ENCODE assay signal across 18 cellular contexts in genomic region chrX:134738986-134739744, GRCh38. TPM values are rescaled to one million over a fixed set of nuclear protein-coding genes. Genes with fewer than 3 reads are reported as not detected.
DNase-seq lines count a peak whose midpoint lies in the region; ATAC-seq, FAIRE-seq and TF ChIP-seq lines count a peak whose summit lies in the region.
"Had no signal": no experiment of that assay in that cellular context is flagged by ENCODE, and none has a peak within 500 bp of the region (broad histone marks: within the 10 kb centered on the region; RNA-seq: fewer than 3 reads in every experiment).

No MANE protein-coding gene starts in this region.

- TF ChIP-seq CTCF in HEK293 (tag by site-specific recombination; IDR thresholded peaks at IDR 0.05) (no peak), K562 (IDR thresholded peaks at IDR 0.05 in 2 of 3, conservative IDR thresholded peaks at IDR 0.05 in 1 of 3; ENCODE audit: insufficient read depth in 2 of 3, low read depth in 1 of 3, low read length in 3 of 3) (no peak), nephron (IDR thresholded peaks at IDR 0.05; ENCODE audit: unreplicated experiment in 3 of 3) (no peak)

- BruUV-seq in K562 (replicated peaks; lab: Mats Ljungman, UMichigan), result no TSS peak

- peaks cover 9% of the 10 kb centered on the region for H3K4me1 ChIP-seq in HEK293 (ENCODE audit: control insufficient read depth, insufficient read depth, low read length)
- H3K4me1 ChIP-seq in K562 (replicated peaks in 1 of 2; ENCODE audit: control insufficient read depth in 2 of 2, insufficient read depth in 2 of 2, low read length in 2 of 2), result peaks cover 0 to 17% of the 10 kb centered on the region in 2 experiments; a peak in 4 of 5 replicates

- POLR2A ChIA-PET in HEK293 (lab: Yijun Ruan, JAX), result no interaction called here
- POLR2A ChIA-PET in K562 (lab: Yijun Ruan, JAX), result no interaction called here

- H3K9me3 ChIP-seq in HEK293 (ENCODE audit: control insufficient read depth, insufficient read depth, low read depth, low read length) (no peaks in the 10 kb centered on the region), K562 (replicated peaks; ENCODE audit: control insufficient read depth, insufficient read depth, low read depth, low read length) (no peaks in the 10 kb centered on the region)
- H3K9me3 ChIP-seq: BE2C, SK-N-SH had no signal

- in situ Hi-C loops in K562 (cut with MboI), result no loop called here

- H3K27ac Mint-ChIP-seq in nephron, result peak overlapping the region; percentile 61 to 98 (median 98)
- H3K27ac Mint-ChIP-seq: CD4-positive, alpha-beta T cell had no signal

- H3K36me3 Mint-ChIP-seq in nephron (ENCODE audit: low read depth), result no peaks in the 10 kb centered on the region

- H3K4me1 Mint-ChIP-seq in nephron, result peaks cover 77% of the 10 kb centered on the region

- H4K20me1 ChIP-seq in K562 (replicated peaks; ENCODE audit: control insufficient read depth, insufficient read depth, low read length), result no peaks in the 10 kb centered on the region

- FAIRE-seq in K562 (lab: Jason Lieb, UNC), result no peak
- FAIRE-seq: GM19239, RCC 7860 had no signal

- H3K27me3 ChIP-seq in K562 (ENCODE audit: control insufficient read depth in 2 of 2, insufficient read depth in 2 of 2, low read length in 2 of 2), result no peaks in the 10 kb centered on the region; a peak in 1 of 5 replicates
- H3K27me3 ChIP-seq: BE2C had no signal

- H3K4me2 ChIP-seq in K562 (ENCODE audit: insufficient read depth, low read length), result no peak overlapping the region
- H3K4me2 ChIP-seq: SK-N-SH had no signal

- CTCF ChIA-PET in HEK293 (lab: Yijun Ruan, JAX), result interaction anchor here (0.6 kb wide), 1 partner anchor 10 kb away, joined by 3 read pairs; no protein-coding TSS in a partner anchor
- CTCF ChIA-PET in K562 (lab: Yijun Ruan, JAX; ENCODE audit: low intra/inter-chr PET ratio), result no interaction called here

- no peak for TF ChIP-seq EP300 in K562 (IDR thresholded peaks at IDR 0.05; ENCODE audit: low read length)

- WGBS in K562 (ENCODE audit: insufficient coverage, low coverage, missing lambda C conversion rate), result 22% methylated on average over 8 of the region's 8 CpGs

- DNase-seq in MV-4-11 (lab: John Stamatoyannopoulos, UW), result peak; percentile 54
- DNase-seq in K562 (ENCODE audit: extremely low read depth in 1 of 4, low spot score in 3 of 4), result no peak
- DNase-seq in sciatic nerve (ENCODE audit: low spot score), result no peak
- DNase-seq in activated naive CD4-positive, alpha-beta T cell treated with anti-CD3 and anti-CD28 coated beads, Interleukin-2, amount 50 U/mL, for 16 hours, result no peak
- DNase-seq in LoVo (ENCODE audit: low spot score), result no peak
- DNase-seq: BE2C; CD4-positive, alpha-beta T cell; NCI-H1930; NCI-H2171 treated with DMSO at 0.1 percent for 48 hours; NCI-H510A; SHP77; SK-N-SH; T-helper 1 cell had no signal

- TF ChIP-seq POLR2A in K562 (conservative IDR thresholded peaks at IDR 0.05), result no peak

- H3K36me3 ChIP-seq in HEK293 (ENCODE audit: control insufficient read depth in 2 of 2, insufficient read depth in 1 of 2, low read length in 2 of 2) (no peaks in the 10 kb centered on the region), K562 (ENCODE audit: control insufficient read depth, insufficient read depth, low read length) (no peaks in the 10 kb centered on the region)
- H3K36me3 ChIP-seq: BE2C had no signal

- H2AFZ ChIP-seq in K562 (ENCODE audit: low read depth, low read length), result no peak overlapping the region

- H3K4me3 ChIP-seq in HEK293 (ENCODE audit: low read depth, low read length) (no peak overlapping the region), K562 (no peak overlapping the region)

- H3K9me3 Mint-ChIP-seq in nephron, result peaks cover 4% of the 10 kb centered on the region
- H3K9me3 Mint-ChIP-seq: CD4-positive, alpha-beta T cell had no signal

- TF ChIP-seq RAD21 in K562 (CRISPR knock-in tag; conservative IDR thresholded peaks at IDR 0.05 in 1 of 2, IDR thresholded peaks at IDR 0.05 in 1 of 2), result no peak

- intact Hi-C loops in K562 (cut with micrococcal nuclease), result loop anchor here (10.0 kb wide), 1 partner anchor 166 kb away; no protein-coding TSS in a partner anchor
- intact Hi-C loops in sciatic nerve (cut with DNase I), result no loop called here

- ATAC-seq in K562, result no peak
- no peak for ATAC-seq in sciatic nerve
- ATAC-seq: HCT116 had no signal

- no peaks in the 10 kb centered on the region for H3K27me3 Mint-ChIP-seq in nephron (ENCODE audit: low read depth)
- H3K27me3 Mint-ChIP-seq: CD4-positive, alpha-beta T cell had no signal

- H3K4me3 Mint-ChIP-seq in nephron, result no peak overlapping the region
- H3K4me3 Mint-ChIP-seq: CD4-positive, alpha-beta T cell had no signal

- no peaks in the 10 kb centered on the region for H3K79me2 ChIP-seq in K562 (ENCODE audit: control insufficient read depth, insufficient read depth, low read length)

- H3K9ac ChIP-seq in K562 (ENCODE audit: insufficient read depth in 1 of 2, low read depth in 2 of 2, low read length in 2 of 2), result no peak overlapping the region
- H3K9ac ChIP-seq: SK-N-SH had no signal

- no peaks in the 10 kb centered on the region for H3K9me1 ChIP-seq in K562 (ENCODE audit: control insufficient read depth, insufficient read depth, low read length)

- no peak overlapping the region for H3K27ac ChIP-seq in HEK293 (ENCODE audit: extremely low read depth, low read depth, low read length)
- H3K27ac ChIP-seq in K562 (ENCODE audit: extremely low read depth, low read depth, low read length), result no peak overlapping the region

TF ChIP-seq in HEK293, 187 proteins besides CTCF, POLR2A, EP300 and RAD21 (continues in another document):
- no peak for TF ChIP-seq GLI2 (tag by site-specific recombination; IDR thresholded peaks at IDR 0.05; ENCODE audit: borderline replicate concordance, low read depth)
- TF ChIP-seq ZNF585B (tag by site-specific recombination; IDR thresholded peaks at IDR 0.05), result no peak
- TF ChIP-seq, protein P1, sequence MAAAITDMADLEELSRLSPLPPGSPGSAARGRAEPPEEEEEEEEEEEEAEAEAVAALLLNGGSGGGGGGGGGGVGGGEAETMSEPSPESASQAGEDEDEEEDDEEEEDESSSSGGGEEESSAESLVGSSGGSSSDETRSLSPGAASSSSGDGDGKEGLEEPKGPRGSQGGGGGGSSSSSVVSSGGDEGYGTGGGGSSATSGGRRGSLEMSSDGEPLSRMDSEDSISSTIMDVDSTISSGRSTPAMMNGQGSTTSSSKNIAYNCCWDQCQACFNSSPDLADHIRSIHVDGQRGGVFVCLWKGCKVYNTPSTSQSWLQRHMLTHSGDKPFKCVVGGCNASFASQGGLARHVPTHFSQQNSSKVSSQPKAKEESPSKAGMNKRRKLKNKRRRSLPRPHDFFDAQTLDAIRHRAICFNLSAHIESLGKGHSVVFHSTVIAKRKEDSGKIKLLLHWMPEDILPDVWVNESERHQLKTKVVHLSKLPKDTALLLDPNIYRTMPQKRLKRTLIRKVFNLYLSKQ (tag by site-specific recombination; IDR thresholded peaks at IDR 0.05; ENCODE audit: borderline replicate concordance), result no peak

TF ChIP-seq in K562, 482 proteins besides CTCF, POLR2A, EP300 and RAD21 (continues in another document):
- TF ChIP-seq L3MBTL2 (IDR thresholded peaks at IDR 0.05) (peak; percentile 51), MAFG (tag; conservative IDR thresholded peaks at IDR 0.05) (no peak), MECOM (CRISPR knock-in tag; IDR thresholded peaks at IDR 0.05) (no peak), KLF13 (tag; IDR thresholded peaks at IDR 0.05; ENCODE audit: borderline replicate concordance, low read depth) (no peak), CXXC5 (CRISPR knock-in tag; IDR thresholded peaks at IDR 0.05) (0 out of 2 replicates have a peak, but pooled peaks have one; percentile 14)
- TF ChIP-seq, protein P2, sequence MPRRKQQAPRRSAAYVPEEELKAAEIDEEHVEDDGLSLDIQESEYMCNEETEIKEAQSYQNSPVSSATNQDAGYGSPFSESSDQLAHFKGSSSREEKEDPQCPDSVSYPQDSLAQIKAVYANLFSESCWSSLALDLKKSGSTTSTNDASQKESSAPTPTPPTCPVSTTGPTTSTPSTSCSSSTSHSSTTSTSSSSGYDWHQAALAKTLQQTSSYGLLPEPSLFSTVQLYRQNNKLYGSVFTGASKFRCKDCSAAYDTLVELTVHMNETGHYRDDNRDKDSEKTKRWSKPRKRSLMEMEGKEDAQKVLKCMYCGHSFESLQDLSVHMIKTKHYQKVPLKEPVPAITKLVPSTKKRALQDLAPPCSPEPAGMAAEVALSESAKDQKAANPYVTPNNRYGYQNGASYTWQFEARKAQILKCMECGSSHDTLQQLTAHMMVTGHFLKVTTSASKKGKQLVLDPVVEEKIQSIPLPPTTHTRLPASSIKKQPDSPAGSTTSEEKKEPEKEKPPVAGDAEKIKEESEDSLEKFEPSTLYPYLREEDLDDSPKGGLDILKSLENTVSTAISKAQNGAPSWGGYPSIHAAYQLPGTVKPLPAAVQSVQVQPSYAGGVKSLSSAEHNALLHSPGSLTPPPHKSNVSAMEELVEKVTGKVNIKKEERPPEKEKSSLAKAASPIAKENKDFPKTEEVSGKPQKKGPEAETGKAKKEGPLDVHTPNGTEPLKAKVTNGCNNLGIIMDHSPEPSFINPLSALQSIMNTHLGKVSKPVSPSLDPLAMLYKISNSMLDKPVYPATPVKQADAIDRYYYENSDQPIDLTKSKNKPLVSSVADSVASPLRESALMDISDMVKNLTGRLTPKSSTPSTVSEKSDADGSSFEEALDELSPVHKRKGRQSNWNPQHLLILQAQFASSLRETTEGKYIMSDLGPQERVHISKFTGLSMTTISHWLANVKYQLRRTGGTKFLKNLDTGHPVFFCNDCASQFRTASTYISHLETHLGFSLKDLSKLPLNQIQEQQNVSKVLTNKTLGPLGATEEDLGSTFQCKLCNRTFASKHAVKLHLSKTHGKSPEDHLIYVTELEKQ (CRISPR knock-in tag; IDR thresholded peaks at IDR 0.05), result 0 out of 2 replicates have a peak, but pooled peaks have one; percentile 26

RNA-seq across cellular contexts. Expression of gene PABIR2, which starts 57.8 kb away (rescaled TPM):
- total RNA-seq in K562 (2011; cell fraction: chromatin; rRNA removed; ENCODE audit: low replicate concordance), result 43.6 and 79.1 TPM in 2 replicates
- total RNA-seq in K562 (2011; cell fraction: nucleolus; rRNA removed), result 24.0 and 30.3 TPM in 2 replicates
- 42.7 and 59.7 TPM in 2 replicates for total RNA-seq in K562 (2011; cell fraction: nucleoplasm; rRNA removed)
- 9.2 and 11.2 TPM in 2 replicates for total RNA-seq in K562 (2014; rRNA removed)
- total RNA-seq in K562 (2014; rRNA removed; fragmentation: Illumina TruSeq; extraction: Trizol), result 16.7 and 17.3 TPM in 2 replicates
- total RNA-seq in K562 (2015; rRNA removed; fragmentation: Illumina TruSeq; extraction: Trizol), result 14.4 and 15.5 TPM in 2 replicates
- total RNA-seq in K562 (2021), result 38.4 and 44.7 TPM in 2 replicates
- polyA plus RNA-seq in K562 (2011; rRNA removed), result 39.7 and 43.8 TPM in 2 replicates
- 17.2 and 19.7 TPM in 2 replicates for polyA plus RNA-seq in K562 (2011; cell fraction: cytosol; rRNA removed)
- polyA plus RNA-seq in K562 (2011; cell fraction: nucleus; rRNA removed), result 81.5 and 87.8 TPM in 2 replicates
- polyA plus RNA-seq in K562 (2012), result 45.6 and 48.6 TPM in 2 replicates
- polyA plus RNA-seq in K562 (2014; fragmentation: Illumina TruSeq; extraction: Trizol), result 58.4 and 60.7 TPM in 2 replicates
- polyA plus RNA-seq in K562 (2014; fragmentation: Nextera tagmentation; extraction: Ambion mirVana), result 10 to 100 TPM; 20.3 to 24.0 TPM
- polyA plus RNA-seq in K562 (2014; rRNA removed), result 40.9 and 44.0 TPM in 2 replicates
- 15.8 and 17.4 TPM in 2 replicates for polyA minus RNA-seq in K562 (2011; rRNA and poly(A)+ RNA removed)
- polyA minus RNA-seq in K562 (2011; cell fraction: cytosol; rRNA and poly(A)+ RNA removed), result 19.5 TPM in 2 replicates
- 12.7 and 13.1 TPM in 2 replicates for polyA minus RNA-seq in K562 (2011; cell fraction: nucleus; rRNA and poly(A)+ RNA removed)
- total RNA-seq in sciatic nerve, result 22.1 TPM
